Comparison of ENCODE assay signal across 10 cellular contexts in the genomic region with DNA sequence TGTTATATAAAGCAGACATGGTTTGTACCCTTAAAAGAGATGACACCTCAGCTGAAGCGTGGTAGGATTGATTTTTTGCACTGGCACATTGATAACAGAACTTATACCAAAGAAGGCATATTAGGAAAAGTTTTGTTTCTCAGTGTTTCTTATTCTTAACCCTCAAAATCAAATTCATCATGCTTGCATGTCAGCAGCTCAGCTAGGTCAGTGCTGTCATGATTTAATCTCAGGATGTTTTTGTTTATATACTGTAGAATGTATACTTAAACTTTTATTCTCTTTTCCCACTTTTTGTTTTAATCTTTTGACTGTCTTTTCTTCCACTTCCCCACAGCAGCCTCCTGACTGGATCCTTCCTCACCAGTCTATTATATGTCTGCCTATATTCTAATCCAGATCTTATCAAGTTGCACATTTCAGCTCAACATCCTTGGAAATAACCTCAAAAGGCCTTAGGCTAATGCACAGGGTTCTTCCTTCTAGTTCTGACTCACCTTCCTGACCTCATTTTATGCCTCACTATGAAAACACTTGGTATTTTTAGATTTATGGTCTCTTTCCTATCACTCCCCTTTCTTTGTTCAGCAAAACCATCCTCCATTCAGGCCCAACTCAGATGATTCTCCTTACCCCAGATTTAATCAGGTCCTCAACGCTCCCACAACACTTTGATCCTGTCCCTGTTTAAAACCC. TPM values are rescaled to one million over a fixed set of nuclear protein-coding genes. Genes with fewer than 3 reads are reported as not detected.
DNase-seq lines count a peak whose midpoint lies in the region; ATAC-seq, FAIRE-seq and TF ChIP-seq lines count a peak whose summit lies in the region.
"Had no signal": no experiment of that assay in that cellular context is flagged by ENCODE, and none has a peak within 500 bp of the region (broad histone marks: within the 10 kb centered on the region; RNA-seq: fewer than 3 reads in every experiment).

No MANE protein-coding gene starts in this region.

- TF ChIP-seq POLR2A in NB4 (IDR thresholded peaks at IDR 0.05; ENCODE audit: extremely low read depth, insufficient read length) (no peak), body of pancreas (IDR thresholded peaks at IDR 0.05) (no peak)

- H3K9me3 Mint-ChIP-seq in activated naive CD4-positive, alpha-beta T cell treated with anti-CD3 and anti-CD28 coated beads, Interleukin-2, amount 50 U/mL, for 24 hours, result no peaks in the 10 kb centered on the region

- H3K36me3 Mint-ChIP-seq in activated naive CD4-positive, alpha-beta T cell treated with anti-CD3 and anti-CD28 coated beads, Interleukin-2, amount 50 U/mL, for 24 hours, result peaks cover 26% of the 10 kb centered on the region

- no peak for DNase-seq in activated naive CD4-positive, alpha-beta T cell treated with anti-CD3 and anti-CD28 coated beads, Interleukin-2, amount 50 U/mL, for 16 hours
- peak; percentile 67 for DNase-seq in NB4 (ENCODE audit: low read depth)
- DNase-seq in epithelial cell of prostate (ENCODE audit: low read depth, low spot score), result peak; percentile 87
- peak; percentile 26 for DNase-seq in urothelium cell line (ENCODE audit: low spot score)
- no peak for DNase-seq in stimulated activated CD4-positive, alpha-beta T cell treated with anti-CD3 and anti-CD28 coated beads, Interleukin-4, amount 100 ng/mL, for 4 hours
- no peak for DNase-seq in body of pancreas
- DNase-seq: left ventricle myocardium superior had no signal

- H3K4me3 ChIP-seq in NB4 (ENCODE audit: low read depth, low read length) (no peak overlapping the region), body of pancreas (no peak overlapping the region)

- no peak for FAIRE-seq in urothelium cell line (lab: Jason Lieb, UNC)

- intact Hi-C loops in body of pancreas (cut with DNase I), result no loop called here

- H3K9me3 ChIP-seq in body of pancreas, result no peaks in the 10 kb centered on the region

- H3K27ac Mint-ChIP-seq in activated naive CD4-positive, alpha-beta T cell treated with anti-CD3 and anti-CD28 coated beads, Interleukin-2, amount 50 U/mL, for 24 hours, result peak overlapping the region; percentile 52

- WGBS in body of pancreas, 2 donors, result 78 to 81% methylated on average over 2 of the region's 2 CpGs

- H3K4me3 Mint-ChIP-seq in activated naive CD4-positive, alpha-beta T cell treated with anti-CD3 and anti-CD28 coated beads, Interleukin-2, amount 50 U/mL, for 24 hours, result no peak overlapping the region

- H3K36me3 ChIP-seq in body of pancreas (replicated peaks in 1 of 2; ENCODE audit: insufficient read depth in 1 of 2, low read depth in 2 of 2), result peaks cover 4 to 34% of the 10 kb centered on the region in 2 donors

- H3K4me1 Mint-ChIP-seq in activated naive CD4-positive, alpha-beta T cell treated with anti-CD3 and anti-CD28 coated beads, Interleukin-2, amount 50 U/mL, for 24 hours, result peaks cover 25% of the 10 kb centered on the region

- H3K27ac ChIP-seq in epithelial cell of prostate (peak overlapping the region; percentile 85), body of pancreas (no peak overlapping the region)
- H3K27ac ChIP-seq: HL-60 had no signal

- H3K27me3 Mint-ChIP-seq in activated naive CD4-positive, alpha-beta T cell treated with anti-CD3 and anti-CD28 coated beads, Interleukin-2, amount 50 U/mL, for 24 hours, result no peaks in the 10 kb centered on the region

- peaks cover 8% of the 10 kb centered on the region for H3K4me1 ChIP-seq in body of pancreas

- no peak for TF ChIP-seq CTCF in NB4 (IDR thresholded peaks at IDR 0.05; ENCODE audit: low read depth, low read length)
- TF ChIP-seq CTCF in body of pancreas (IDR thresholded peaks at IDR 0.05), result no peak

- no peaks in the 10 kb centered on the region for H3K27me3 ChIP-seq in body of pancreas

- ATAC-seq in HG03469 (IDR thresholded peaks at IDR 0.05; ENCODE audit: unreplicated experiment) (no peak), body of pancreas (no peak)
- ATAC-seq: left ventricle myocardium superior had no signal

RNA-seq across cellular contexts. Expression of gene HEBP2, which starts 7.1 kb away (rescaled TPM):
- total RNA-seq in body of pancreas, result 100 to 1,000 TPM in 1 of 2 donors, 10 to 100 TPM in 1; 33.2 to 181 TPM

RNA-seq across cellular contexts. Expression of gene SMIM28, which starts 33.4 kb away (rescaled TPM):
- total RNA-seq in body of pancreas, result not detected
- total RNA-seq: left ventricle myocardium superior had no signal

Comparison
In these comparisons a context has a peak if more than half of its experiments do, and no peak if none do; other contexts are left out.
1. DNase-seq: peak in NB4 (single experiment), epithelial cell of prostate (single experiment) and urothelium cell line (single experiment); none in activated naive CD4-positive, alpha-beta T cell treated with anti-CD3 and anti-CD28 coated beads, Interleukin-2, amount 50 U/mL, for 16 hours (single experiment), stimulated activated CD4-positive, alpha-beta T cell treated with anti-CD3 and anti-CD28 coated beads, Interleukin-4, amount 100 ng/mL, for 4 hours (0 of 2) and body of pancreas (0 of 4).